ENCODE assay signal across 10 cellular contexts in genomic region chr15:75112848-75113492, GRCh38.
DNase-seq lines count a peak whose midpoint lies in the region; ATAC-seq, FAIRE-seq and TF ChIP-seq lines count a peak whose summit lies in the region.
"Had no signal": no experiment of that assay in that cellular context is flagged by ENCODE, and none has a peak within 500 bp of the region (broad histone marks: within the 10 kb centered on the region; RNA-seq: fewer than 3 reads in every experiment).

No MANE protein-coding gene starts in this region.

- peak; percentile 40 for ATAC-seq in GM19463 (IDR thresholded peaks at IDR 0.05; ENCODE audit: unreplicated experiment)
- peak; percentile 43 for ATAC-seq in HG03103 (IDR thresholded peaks at IDR 0.05; ENCODE audit: low read depth, unreplicated experiment)
- peak; percentile 19 for ATAC-seq in gastroesophageal sphincter
- ATAC-seq: SK-N-SH treated with all-trans-retinoic acid at 6 μM for 48 hours had no signal

- WGBS in gastroesophageal sphincter (ENCODE audit: low coverage in 1 of 2), 2 donors: 60 to 68% methylated on average over 1 to 3 of the region's 3 CpGs
- 60 to 62% methylated on average over 3 of the region's 3 CpGs for WGBS in testis, 2 donors

- intact Hi-C loops in testis (cut with DNase I; ENCODE audit: low total_unique reads): no loop called here

- DNase-seq in GM12891 (ENCODE audit: insufficient read length, low spot score) (no peak), testis (no peak), NCI-H2171 treated with DMSO at 0.1 percent for 48 hours (lab: John Stamatoyannopoulos, UW) (no peak), coronary artery (ENCODE audit: low spot score) (no peak), SW480 (ENCODE audit: low spot score) (no peak)
- DNase-seq: NCI-H146 had no signal

- no peaks in the 10 kb centered on the region for H3K36me3 ChIP-seq in gastroesophageal sphincter
- no peaks in the 10 kb centered on the region for H3K36me3 ChIP-seq in testis (ENCODE audit: low read depth, missing control alignments)

- no peak for FAIRE-seq in GM12891 (lab: Jason Lieb, UNC)

- no peak overlapping the region for H3K4me3 ChIP-seq in gastroesophageal sphincter
- H3K4me3 ChIP-seq in testis: no peak overlapping the region
- H3K4me3 ChIP-seq in coronary artery: no peak overlapping the region

- H3K27ac ChIP-seq in gastroesophageal sphincter (no peak overlapping the region), testis (no peak overlapping the region), coronary artery (no peak overlapping the region)

- H3K27me3 ChIP-seq in gastroesophageal sphincter: peaks cover 5% of the 10 kb centered on the region
- H3K27me3 ChIP-seq in testis: no peaks in the 10 kb centered on the region

- TF ChIP-seq EP300 in gastroesophageal sphincter (IDR thresholded peaks at IDR 0.05): no peak

- no peak for TF ChIP-seq POLR2A in GM12891 (IDR thresholded peaks at IDR 0.05; ENCODE audit: low read depth, low read length)
- no peak for TF ChIP-seq POLR2A in gastroesophageal sphincter (IDR thresholded peaks at IDR 0.05)
- TF ChIP-seq POLR2A in testis (IDR thresholded peaks at IDR 0.05): no peak

- no peak for TF ChIP-seq CTCF in gastroesophageal sphincter (IDR thresholded peaks at IDR 0.05)
- no peak for TF ChIP-seq CTCF in testis (IDR thresholded peaks at IDR 0.05)
- no peak for TF ChIP-seq CTCF in coronary artery (IDR thresholded peaks at IDR 0.05)

- H3K9me3 ChIP-seq in gastroesophageal sphincter (peaks cover 0 to 11% (median 0%) of the 10 kb centered on the region in 3 donors), testis (no peaks in the 10 kb centered on the region)

- H3K4me1 ChIP-seq in gastroesophageal sphincter: peaks cover 0 to 3% (median 0%) of the 10 kb centered on the region in 3 donors
- no peaks in the 10 kb centered on the region for H3K4me1 ChIP-seq in testis

TF ChIP-seq in GM12891, 5 proteins besides CTCF, POLR2A, EP300 and RAD21:
- TF ChIP-seq TAF1 (IDR thresholded peaks at IDR 0.05; ENCODE audit: low read depth, low read length): no peak
- no peak for TF ChIP-seq POU2F2 (IDR thresholded peaks at IDR 0.05; ENCODE audit: low read depth, low read length)
- peak; percentile 99 for TF ChIP-seq SPI1 (IDR thresholded peaks at IDR 0.05; ENCODE audit: low read depth, low read length)
